Comparison of ENCODE assay signal across 1 cellular context in the genomic region with DNA sequence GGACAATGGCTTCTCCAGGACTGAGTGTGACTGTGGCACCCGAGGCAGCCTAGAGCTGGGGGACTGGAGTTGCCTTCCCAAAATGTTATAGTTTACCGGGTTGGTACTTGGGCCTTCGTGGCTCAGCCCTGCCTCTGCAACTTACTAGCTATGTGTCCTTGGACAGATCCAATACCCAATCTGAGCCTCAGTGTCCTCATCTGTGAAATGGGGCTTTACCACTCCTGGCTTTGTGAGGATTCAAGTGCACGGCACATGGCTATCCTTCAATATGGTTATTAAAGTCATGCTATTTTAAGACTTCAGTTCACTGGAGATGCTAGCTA.
TF ChIP-seq lines count a peak whose summit lies in the region.

No MANE protein-coding gene starts in this region.

TF ChIP-seq in K562, 482 proteins besides CTCF, POLR2A, EP300 and RAD21:
- no peak for TF ChIP-seq COPS2 (conservative IDR thresholded peaks at IDR 0.05)
- TF ChIP-seq TGIF2 (CRISPR knock-in tag; IDR thresholded peaks at IDR 0.05), result no peak
- TF ChIP-seq RBM25 (IDR thresholded peaks at IDR 0.05; ENCODE audit: low read depth, low read length, severe bottlenecking), result peak; percentile 76
- TF ChIP-seq HOXB6 (CRISPR knock-in tag; IDR thresholded peaks at IDR 0.05; ENCODE audit: borderline replicate concordance), result no peak
- TF ChIP-seq, protein P1, sequence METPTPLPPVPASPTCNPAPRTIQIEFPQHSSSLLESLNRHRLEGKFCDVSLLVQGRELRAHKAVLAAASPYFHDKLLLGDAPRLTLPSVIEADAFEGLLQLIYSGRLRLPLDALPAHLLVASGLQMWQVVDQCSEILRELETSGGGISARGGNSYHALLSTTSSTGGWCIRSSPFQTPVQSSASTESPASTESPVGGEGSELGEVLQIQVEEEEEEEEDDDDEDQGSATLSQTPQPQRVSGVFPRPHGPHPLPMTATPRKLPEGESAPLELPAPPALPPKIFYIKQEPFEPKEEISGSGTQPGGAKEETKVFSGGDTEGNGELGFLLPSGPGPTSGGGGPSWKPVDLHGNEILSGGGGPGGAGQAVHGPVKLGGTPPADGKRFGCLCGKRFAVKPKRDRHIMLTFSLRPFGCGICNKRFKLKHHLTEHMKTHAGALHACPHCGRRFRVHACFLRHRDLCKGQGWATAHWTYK (CRISPR knock-in tag; IDR thresholded peaks at IDR 0.05), result no peak
- TF ChIP-seq TAF7 (tag; IDR thresholded peaks at IDR 0.05), result no peak
- no peak for TF ChIP-seq SPI1 (IDR thresholded peaks at IDR 0.05; ENCODE audit: borderline replicate concordance, low read depth, low read length)
